7 cellular contexts compared by ENCODE assay signal in the genomic region with DNA sequence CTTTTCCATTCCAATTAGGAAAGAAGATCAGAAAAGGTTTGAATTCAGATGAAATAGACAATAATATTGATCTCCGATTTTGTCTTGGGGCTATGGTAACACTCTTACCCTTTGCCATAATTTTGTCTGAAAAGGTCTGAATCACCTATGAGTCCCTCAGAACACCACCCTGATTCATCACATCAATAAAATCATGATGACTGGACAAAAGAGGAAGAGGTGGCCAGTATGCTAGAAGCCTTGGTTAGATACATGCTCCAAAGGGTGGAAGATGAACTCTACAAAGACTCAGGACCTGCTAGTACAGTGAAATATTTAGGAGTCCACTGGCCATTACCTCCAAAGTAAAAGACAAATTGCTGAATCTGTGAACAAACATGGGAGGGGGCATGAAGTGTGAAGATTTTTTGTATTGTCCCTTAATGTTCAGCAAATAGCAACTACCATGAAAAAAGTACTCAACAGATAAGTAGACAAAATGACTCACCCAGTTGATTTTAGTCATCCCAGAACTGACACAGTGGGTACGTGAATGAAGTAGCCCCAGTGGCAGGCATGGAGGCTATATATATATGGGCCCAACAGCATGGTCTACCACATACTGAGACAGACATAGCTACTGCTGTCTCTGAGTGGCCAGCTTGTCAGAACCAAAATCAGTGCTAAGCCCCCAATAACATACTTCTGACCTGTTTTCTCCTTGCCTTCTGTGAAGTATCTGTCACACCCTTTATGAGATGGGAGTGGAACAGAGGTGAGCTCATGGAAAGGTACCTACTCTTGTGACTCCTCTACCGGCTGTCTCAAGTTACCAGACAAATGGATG.
DNase-seq lines count a peak whose midpoint lies in the region; ATAC-seq lines count a peak whose summit lies in the region.

No MANE protein-coding gene starts in this region.

- peak; percentile 35 to 67 for DNase-seq in activated CD4-positive, alpha-beta T cell treated with anti-CD3 and anti-CD28 coated beads, Interleukin-2, amount 50 U/mL, for 24 hours (ENCODE audit: low read depth in 1 of 2, low spot score in 1 of 2)
- peak; percentile 26 for DNase-seq in stimulated activated CD4-positive, alpha-beta T cell treated with anti-CD3 and anti-CD28 coated beads, Interleukin-4, amount 100 ng/mL, for 1 hour
- DNase-seq in NCI-H146 treated with DMSO at 0.1 percent for 48 hours (lab: John Stamatoyannopoulos, UW; ENCODE audit: unreplicated experiment) (no peak), NCI-H524 treated with DMSO at 0.1 percent for 48 hours (lab: John Stamatoyannopoulos, UW) (no peak), medulla oblongata (ENCODE audit: extremely low spot score) (no peak)

- ATAC-seq in GM19455 (IDR thresholded peaks at IDR 0.05; ENCODE audit: unreplicated experiment) (peak; percentile 89), HG03064 (IDR thresholded peaks at IDR 0.05; ENCODE audit: low read depth, unreplicated experiment) (peak; percentile 90)

Comparison
In these comparisons a context has a peak if more than half of its experiments do, and no peak if none do; other contexts are left out.
1. DNase-seq: peak in activated CD4-positive, alpha-beta T cell treated with anti-CD3 and anti-CD28 coated beads, Interleukin-2, amount 50 U/mL, for 24 hours (2 of 2) and stimulated activated CD4-positive, alpha-beta T cell treated with anti-CD3 and anti-CD28 coated beads, Interleukin-4, amount 100 ng/mL, for 1 hour (single experiment); none in NCI-H146 treated with DMSO at 0.1 percent for 48 hours (single experiment), NCI-H524 treated with DMSO at 0.1 percent for 48 hours (single experiment) and medulla oblongata (single experiment).